In genomic region chr19:15251749-15252397, GRCh38 we compare ENCODE assay signal across 9 cellular contexts. TPM values are rescaled to one million over a fixed set of nuclear protein-coding genes. Genes with fewer than 3 reads are reported as not detected.
DNase-seq lines count a peak whose midpoint lies in the region; ATAC-seq and TF ChIP-seq lines count a peak whose summit lies in the region.
"Had no signal": no experiment of that assay in that cellular context is flagged by ENCODE, and none has a peak within 500 bp of the region (broad histone marks: within the 10 kb centered on the region; RNA-seq: fewer than 3 reads in every experiment).

No MANE protein-coding gene starts in this region.

- H3K27ac ChIP-seq in right lobe of liver (peak overlapping the region in 2 of 3 donors; percentile 33 to 51), upper lobe of left lung (peak overlapping the region; percentile 80 to 90 (median 84))

- intact Hi-C loops in right lobe of liver (cut with DNase I) = no loop called here
- intact Hi-C loops in natural killer cell (cut with micrococcal nuclease) = no loop called here

- WGBS in right lobe of liver (ENCODE audit: insufficient coverage, low coverage, low lambda C conversion rate, missing lambda C conversion rate) = 54% methylated on average over 9 of the region's 14 CpGs
- WGBS in upper lobe of left lung, 2 donors = 70 to 85% methylated on average over 12 to 14 of the region's 14 CpGs

- H3K36me3 ChIP-seq in right lobe of liver (peaks cover 14 to 69% (median 38%) of the 10 kb centered on the region in 4 donors), upper lobe of left lung (peaks cover 52 to 100% (median 84%) of the 10 kb centered on the region in 4 donors)

- H3K9me3 Mint-ChIP-seq in chondrocyte (ENCODE audit: low read depth) (no peaks in the 10 kb centered on the region), natural killer cell (no peaks in the 10 kb centered on the region)

- H3K4me1 Mint-ChIP-seq in chondrocyte (ENCODE audit: low read depth) (peaks cover 73% of the 10 kb centered on the region), natural killer cell (peaks cover 0 to 8% of the 10 kb centered on the region in 2 donors)

- H3K4me1 ChIP-seq in right lobe of liver (peaks cover 0 to 34% (median 20%) of the 10 kb centered on the region in 4 donors), upper lobe of left lung (peaks cover 38 to 50% (median 44%) of the 10 kb centered on the region in 4 donors)

- ATAC-seq in right lobe of liver = peak in 2 of 4 donors; percentile 6 to 21
- ATAC-seq in upper lobe of left lung (ENCODE audit: low FRiP score in 2 of 2) = peak; percentile 39 to 86
- no peak for ATAC-seq in natural killer cell
- ATAC-seq in GM19463 (IDR thresholded peaks at IDR 0.05; ENCODE audit: unreplicated experiment) = no peak

- H3K27ac Mint-ChIP-seq in chondrocyte (ENCODE audit: unreplicated experiment) (peak overlapping the region; percentile 100), natural killer cell (peak overlapping the region in 1 of 2 donors; percentile 51)

- peak; percentile 77 for TF ChIP-seq CTCF in chondrocyte (IDR thresholded peaks at IDR 0.05)
- peak in 1 of 4 donors; percentile 17 for TF ChIP-seq CTCF in right lobe of liver (IDR thresholded peaks at IDR 0.05)
- TF ChIP-seq CTCF in upper lobe of left lung (IDR thresholded peaks at IDR 0.05) = peak in 4 of 6 experiments; percentile 19 to 44 (median 34)
- no peak for TF ChIP-seq CTCF in natural killer cell (IDR thresholded peaks at IDR 0.05)

- H3K36me3 Mint-ChIP-seq in chondrocyte (ENCODE audit: low read depth) (peaks cover 23% of the 10 kb centered on the region), natural killer cell (no peaks in the 10 kb centered on the region)

- H3K4me3 ChIP-seq in right lobe of liver (no peak overlapping the region), upper lobe of left lung (no peak overlapping the region)

- no peaks in the 10 kb centered on the region for H3K9me3 ChIP-seq in right lobe of liver
- no peaks in the 10 kb centered on the region for H3K9me3 ChIP-seq in upper lobe of left lung

- H3K4me3 Mint-ChIP-seq in chondrocyte (ENCODE audit: unreplicated experiment) (peak overlapping the region; percentile 55), natural killer cell (no peak overlapping the region)

- peak; percentile 67 for DNase-seq in 8988T
- DNase-seq in HuH-7.5 (ENCODE audit: low spot score) = peak; percentile 75
- DNase-seq in chondrocyte (ENCODE audit: low spot score) = no peak
- DNase-seq in right lobe of liver = no peak
- peak in 1 of 2 donors; percentile 82 for DNase-seq in upper lobe of left lung
- no peak for DNase-seq in occipital lobe (lab: John Stamatoyannopoulos, UW)
- no peak for DNase-seq in natural killer cell

- no peaks in the 10 kb centered on the region for H3K27me3 Mint-ChIP-seq in chondrocyte (ENCODE audit: low read depth)
- no peaks in the 10 kb centered on the region for H3K27me3 Mint-ChIP-seq in natural killer cell (ENCODE audit: low read depth in 2 of 2)

- no peak for TF ChIP-seq POLR2A in right lobe of liver (IDR thresholded peaks at IDR 0.05)
- TF ChIP-seq POLR2A in upper lobe of left lung (IDR thresholded peaks at IDR 0.05) = peak in 1 of 4 donors; percentile 10

- no peaks in the 10 kb centered on the region for H3K27me3 ChIP-seq in right lobe of liver
- no peaks in the 10 kb centered on the region for H3K27me3 ChIP-seq in upper lobe of left lung

- no peak for TF ChIP-seq EP300 in upper lobe of left lung (IDR thresholded peaks at IDR 0.05)

RNA-seq across cellular contexts. Expression of gene EPHX3, which starts 19.6 kb away (rescaled TPM):
- total RNA-seq in chondrocyte = 0.15 to 0.38 TPM in 2 of 3 replicates, not detected in the other
- total RNA-seq in right lobe of liver = under 1 TPM in 3 of 6 experiments, not detected in 3; 0.20 to 0.25 (median 0.22) TPM
- 1 to 10 TPM; 2.0 to 4.8 (median 2.3) TPM for total RNA-seq in upper lobe of left lung
- total RNA-seq in occipital lobe = not detected
- total RNA-seq in natural killer cell = not detected

RNA-seq across cellular contexts. Expression of gene NOTCH3, which starts 51.1 kb away (rescaled TPM):
- total RNA-seq in chondrocyte = 78.6 to 559 TPM (median 553 TPM) in 3 replicates
- total RNA-seq in right lobe of liver = 1 to 10 TPM; 1.7 to 6.7 (median 2.4) TPM
- 10 to 100 TPM; 23.9 to 56.6 (median 43.1) TPM for total RNA-seq in upper lobe of left lung
- total RNA-seq in occipital lobe = 12.6 TPM
- total RNA-seq in natural killer cell = under 1 TPM in 2 of 3 donors, not detected in 1; 0.25 to 0.26 TPM
- total RNA-seq: activated CD8-positive, alpha-beta memory T cell treated with anti-CD3 and anti-CD28 coated beads for 36 hours had no signal

Comparison
In these comparisons a context has a peak if more than half of its experiments do, and no peak if none do; other contexts are left out.
1. DNase-seq: peak in 8988T (single experiment) and HuH-7.5 (single experiment); none in chondrocyte (single experiment), right lobe of liver (0 of 3), occipital lobe (single experiment) and natural killer cell (single experiment).
2. ATAC-seq: peak in upper lobe of left lung (2 of 2); none in natural killer cell (0 of 3) and GM19463 (single experiment).